Comparison of ENCODE assay signal across 1 cellular context in the genomic region with DNA sequence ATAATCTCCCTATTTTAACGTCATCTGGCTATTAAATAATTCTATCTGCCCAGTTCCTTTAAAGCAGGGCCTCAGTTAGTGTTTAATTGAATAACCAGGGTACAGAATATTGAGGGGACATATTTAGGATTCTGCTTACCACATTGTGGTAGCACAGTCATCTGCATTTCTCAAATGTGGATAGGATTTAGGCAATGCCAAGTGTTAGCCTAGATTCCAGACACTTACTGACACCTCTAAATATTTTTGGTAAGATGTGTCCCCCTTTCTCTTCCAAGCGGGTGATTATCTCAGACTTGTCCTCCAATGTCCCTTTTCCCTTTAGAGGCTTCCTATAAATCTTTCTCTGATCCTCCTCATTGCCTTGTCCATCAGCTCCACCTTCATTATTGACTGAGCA.
TF ChIP-seq lines count a peak whose summit lies in the region.

No MANE protein-coding gene starts in this region.

TF ChIP-seq in H1, 55 proteins besides CTCF, POLR2A, EP300 and RAD21:
- TF ChIP-seq CTBP2 (IDR thresholded peaks at IDR 0.05; ENCODE audit: borderline replicate concordance, insufficient read depth, insufficient read length, low read length) = no peak
- TF ChIP-seq CBX5 (IDR thresholded peaks at IDR 0.05; ENCODE audit: low read depth, low read length) = no peak
- no peak for TF ChIP-seq TCF12 (IDR thresholded peaks at IDR 0.05; ENCODE audit: low read depth, low read length)
- TF ChIP-seq TEAD4 (IDR thresholded peaks at IDR 0.05; ENCODE audit: low read depth, low read length) = no peak
- no peak for TF ChIP-seq GABPA (IDR thresholded peaks at IDR 0.05; ENCODE audit: borderline replicate concordance, insufficient read depth, low read length)
- TF ChIP-seq BCL11A (IDR thresholded peaks at IDR 0.05; ENCODE audit: low read depth in 2 of 2, low read length in 2 of 2) = no peak
- TF ChIP-seq KDM4A (IDR thresholded peaks at IDR 0.05; ENCODE audit: low read depth, low read length, severe bottlenecking) = no peak
- TF ChIP-seq, protein P1, sequence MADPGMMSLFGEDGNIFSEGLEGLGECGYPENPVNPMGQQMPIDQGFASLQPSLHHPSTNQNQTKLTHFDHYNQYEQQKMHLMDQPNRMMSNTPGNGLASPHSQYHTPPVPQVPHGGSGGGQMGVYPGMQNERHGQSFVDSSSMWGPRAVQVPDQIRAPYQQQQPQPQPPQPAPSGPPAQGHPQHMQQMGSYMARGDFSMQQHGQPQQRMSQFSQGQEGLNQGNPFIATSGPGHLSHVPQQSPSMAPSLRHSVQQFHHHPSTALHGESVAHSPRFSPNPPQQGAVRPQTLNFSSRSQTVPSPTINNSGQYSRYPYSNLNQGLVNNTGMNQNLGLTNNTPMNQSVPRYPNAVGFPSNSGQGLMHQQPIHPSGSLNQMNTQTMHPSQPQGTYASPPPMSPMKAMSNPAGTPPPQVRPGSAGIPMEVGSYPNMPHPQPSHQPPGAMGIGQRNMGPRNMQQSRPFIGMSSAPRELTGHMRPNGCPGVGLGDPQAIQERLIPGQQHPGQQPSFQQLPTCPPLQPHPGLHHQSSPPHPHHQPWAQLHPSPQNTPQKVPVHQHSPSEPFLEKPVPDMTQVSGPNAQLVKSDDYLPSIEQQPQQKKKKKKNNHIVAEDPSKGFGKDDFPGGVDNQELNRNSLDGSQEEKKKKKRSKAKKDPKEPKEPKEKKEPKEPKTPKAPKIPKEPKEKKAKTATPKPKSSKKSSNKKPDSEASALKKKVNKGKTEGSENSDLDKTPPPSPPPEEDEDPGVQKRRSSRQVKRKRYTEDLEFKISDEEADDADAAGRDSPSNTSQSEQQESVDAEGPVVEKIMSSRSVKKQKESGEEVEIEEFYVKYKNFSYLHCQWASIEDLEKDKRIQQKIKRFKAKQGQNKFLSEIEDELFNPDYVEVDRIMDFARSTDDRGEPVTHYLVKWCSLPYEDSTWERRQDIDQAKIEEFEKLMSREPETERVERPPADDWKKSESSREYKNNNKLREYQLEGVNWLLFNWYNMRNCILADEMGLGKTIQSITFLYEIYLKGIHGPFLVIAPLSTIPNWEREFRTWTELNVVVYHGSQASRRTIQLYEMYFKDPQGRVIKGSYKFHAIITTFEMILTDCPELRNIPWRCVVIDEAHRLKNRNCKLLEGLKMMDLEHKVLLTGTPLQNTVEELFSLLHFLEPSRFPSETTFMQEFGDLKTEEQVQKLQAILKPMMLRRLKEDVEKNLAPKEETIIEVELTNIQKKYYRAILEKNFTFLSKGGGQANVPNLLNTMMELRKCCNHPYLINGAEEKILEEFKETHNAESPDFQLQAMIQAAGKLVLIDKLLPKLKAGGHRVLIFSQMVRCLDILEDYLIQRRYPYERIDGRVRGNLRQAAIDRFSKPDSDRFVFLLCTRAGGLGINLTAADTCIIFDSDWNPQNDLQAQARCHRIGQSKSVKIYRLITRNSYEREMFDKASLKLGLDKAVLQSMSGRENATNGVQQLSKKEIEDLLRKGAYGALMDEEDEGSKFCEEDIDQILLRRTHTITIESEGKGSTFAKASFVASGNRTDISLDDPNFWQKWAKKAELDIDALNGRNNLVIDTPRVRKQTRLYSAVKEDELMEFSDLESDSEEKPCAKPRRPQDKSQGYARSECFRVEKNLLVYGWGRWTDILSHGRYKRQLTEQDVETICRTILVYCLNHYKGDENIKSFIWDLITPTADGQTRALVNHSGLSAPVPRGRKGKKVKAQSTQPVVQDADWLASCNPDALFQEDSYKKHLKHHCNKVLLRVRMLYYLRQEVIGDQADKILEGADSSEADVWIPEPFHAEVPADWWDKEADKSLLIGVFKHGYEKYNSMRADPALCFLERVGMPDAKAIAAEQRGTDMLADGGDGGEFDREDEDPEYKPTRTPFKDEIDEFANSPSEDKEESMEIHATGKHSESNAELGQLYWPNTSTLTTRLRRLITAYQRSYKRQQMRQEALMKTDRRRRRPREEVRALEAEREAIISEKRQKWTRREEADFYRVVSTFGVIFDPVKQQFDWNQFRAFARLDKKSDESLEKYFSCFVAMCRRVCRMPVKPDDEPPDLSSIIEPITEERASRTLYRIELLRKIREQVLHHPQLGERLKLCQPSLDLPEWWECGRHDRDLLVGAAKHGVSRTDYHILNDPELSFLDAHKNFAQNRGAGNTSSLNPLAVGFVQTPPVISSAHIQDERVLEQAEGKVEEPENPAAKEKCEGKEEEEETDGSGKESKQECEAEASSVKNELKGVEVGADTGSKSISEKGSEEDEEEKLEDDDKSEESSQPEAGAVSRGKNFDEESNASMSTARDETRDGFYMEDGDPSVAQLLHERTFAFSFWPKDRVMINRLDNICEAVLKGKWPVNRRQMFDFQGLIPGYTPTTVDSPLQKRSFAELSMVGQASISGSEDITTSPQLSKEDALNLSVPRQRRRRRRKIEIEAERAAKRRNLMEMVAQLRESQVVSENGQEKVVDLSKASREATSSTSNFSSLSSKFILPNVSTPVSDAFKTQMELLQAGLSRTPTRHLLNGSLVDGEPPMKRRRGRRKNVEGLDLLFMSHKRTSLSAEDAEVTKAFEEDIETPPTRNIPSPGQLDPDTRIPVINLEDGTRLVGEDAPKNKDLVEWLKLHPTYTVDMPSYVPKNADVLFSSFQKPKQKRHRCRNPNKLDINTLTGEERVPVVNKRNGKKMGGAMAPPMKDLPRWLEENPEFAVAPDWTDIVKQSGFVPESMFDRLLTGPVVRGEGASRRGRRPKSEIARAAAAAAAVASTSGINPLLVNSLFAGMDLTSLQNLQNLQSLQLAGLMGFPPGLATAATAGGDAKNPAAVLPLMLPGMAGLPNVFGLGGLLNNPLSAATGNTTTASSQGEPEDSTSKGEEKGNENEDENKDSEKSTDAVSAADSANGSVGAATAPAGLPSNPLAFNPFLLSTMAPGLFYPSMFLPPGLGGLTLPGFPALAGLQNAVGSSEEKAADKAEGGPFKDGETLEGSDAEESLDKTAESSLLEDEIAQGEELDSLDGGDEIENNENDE (IDR thresholded peaks at IDR 0.05; ENCODE audit: insufficient replicate concordance, low read length) = no peak
